In the genomic region with DNA sequence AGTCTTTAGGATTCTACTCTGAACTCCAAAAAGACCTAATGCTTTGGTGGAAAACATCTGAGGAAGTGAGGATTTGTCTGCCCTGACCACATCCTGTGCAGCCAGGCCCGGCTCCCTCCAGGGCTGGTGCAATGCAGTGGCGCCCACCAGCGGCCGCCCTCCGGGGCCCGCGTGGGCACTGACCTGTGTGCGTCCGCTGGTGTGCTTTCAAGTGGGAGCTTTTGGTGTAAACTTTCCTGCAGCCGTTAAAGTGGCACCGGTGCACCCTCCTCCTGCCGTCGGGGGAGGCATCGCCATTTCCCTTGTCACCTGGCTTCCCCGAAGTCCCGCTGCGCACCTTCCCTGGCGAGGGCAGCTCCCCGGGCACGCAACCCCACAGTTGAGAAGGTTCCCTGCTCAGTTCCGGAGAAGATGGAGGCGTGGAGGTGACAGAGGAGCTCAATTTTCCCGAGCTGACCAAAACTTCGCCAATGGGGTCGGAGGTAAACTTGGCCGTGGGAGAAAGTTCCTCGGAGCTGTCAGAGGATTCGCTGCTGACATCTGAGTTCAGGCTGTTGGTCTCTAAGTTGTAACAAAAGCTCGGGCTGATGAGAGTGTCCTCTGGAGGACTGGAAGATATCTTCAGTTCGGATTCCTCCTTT, we compare ENCODE assay signal across 8 cellular contexts. TPM values are rescaled to one million over a fixed set of nuclear protein-coding genes. Genes with fewer than 3 reads are reported as not detected.
DNase-seq lines count a peak whose midpoint lies in the region; ATAC-seq and TF ChIP-seq lines count a peak whose summit lies in the region.

No MANE protein-coding gene starts in this region.

- no peak overlapping the region for H2BK120ac ChIP-seq in mesendoderm (ENCODE audit: low read depth, low read length)

- no peak overlapping the region for H2BK15ac ChIP-seq in mesendoderm (replicated peaks; ENCODE audit: low read depth)

- H3K9ac ChIP-seq in mesendoderm (ENCODE audit: low read length) = peak overlapping the region; percentile 97

- peak overlapping the region; percentile 93 for H3K4me2 ChIP-seq in mesendoderm (ENCODE audit: low read length)

- intact Hi-C loops in uterus (cut with DNase I; ENCODE audit: low total_unique reads) = loop anchor here (10.0 kb wide), 1 partner anchor 463 kb away; no protein-coding TSS in a partner anchor

- H3K9me3 ChIP-seq in uterus = no peaks in the 10 kb centered on the region

- H3K36me3 ChIP-seq in mesendoderm (ENCODE audit: control insufficient read depth, insufficient read depth, low read length) (peaks cover 35% of the 10 kb centered on the region), uterus (no peaks in the 10 kb centered on the region)

- H3K4me1 ChIP-seq in mesendoderm (ENCODE audit: control insufficient read depth, low read depth, low read length) (peaks cover 13% of the 10 kb centered on the region), uterus (peaks cover 5 to 6% of the 10 kb centered on the region in 2 donors)

- no peak overlapping the region for H2AK5ac ChIP-seq in mesendoderm (ENCODE audit: low read length)

- H2BK5ac ChIP-seq in mesendoderm (ENCODE audit: low read length) = no peak overlapping the region

- H3K4me3 ChIP-seq in choroid plexus epithelial cell (ENCODE audit: low read depth, low read length) (peak overlapping the region; percentile 99), mesendoderm (ENCODE audit: low read length) (no peak overlapping the region), uterus (peak overlapping the region; percentile 86 to 93)

- peak overlapping the region; percentile 97 for H3K56ac ChIP-seq in mesendoderm (ENCODE audit: low read length)

- peaks cover 69% of the 10 kb centered on the region for H3K79me2 ChIP-seq in mesendoderm (ENCODE audit: control insufficient read depth, insufficient read depth, low read length)

- H4K8ac ChIP-seq in mesendoderm (ENCODE audit: low read depth, low read length) = no peak overlapping the region

- H3K79me1 ChIP-seq in mesendoderm (ENCODE audit: low read length) = peaks cover 26% of the 10 kb centered on the region

- DNase-seq in NCI-H748 (lab: John Stamatoyannopoulos, UW; ENCODE audit: unreplicated experiment) (peak; percentile 30), NCI-H748 treated with DMSO at 0.1 percent for 48 hours (lab: John Stamatoyannopoulos, UW) (no peak), T-helper 1 cell (peak in 3 of 5 donors; percentile 31 to 73 (median 53)), choroid plexus epithelial cell (ENCODE audit: low read depth) (peak; percentile 80), mesendoderm (peak; percentile 49), uterus (peak in 1 of 2 donors; percentile 55), NCI-H146 treated with DMSO at 0.1 percent for 48 hours (lab: John Stamatoyannopoulos, UW; ENCODE audit: unreplicated experiment) (no peak)

- no peak overlapping the region for H3K18ac ChIP-seq in mesendoderm (ENCODE audit: low read length)

- whole genome bisulfite sequencing in mesendoderm (ENCODE audit: extremely low coverage, insufficient coverage, low lambda C conversion rate) = no CpG with 5 or more reads among the region's 30 CpGs

- H3K27me3 ChIP-seq in mesendoderm (ENCODE audit: insufficient read depth, low read length, poor library complexity) (no peaks in the 10 kb centered on the region), uterus (no peaks in the 10 kb centered on the region)

- ATAC-seq in HG02798 (IDR thresholded peaks at IDR 0.05; ENCODE audit: poor library complexity, unreplicated experiment) = no peak

- TF ChIP-seq CTCF in choroid plexus epithelial cell (conservative IDR thresholded peaks at IDR 0.05; ENCODE audit: low read depth, low read length) (peak; percentile 64), uterus (IDR thresholded peaks at IDR 0.05) (peak; percentile 33 to 54 (median 46))

- no peak overlapping the region for H3K27ac ChIP-seq in mesendoderm (ENCODE audit: low read depth, low read length)
- peak overlapping the region; percentile 99 to 100 for H3K27ac ChIP-seq in uterus

- no peak overlapping the region for H3K4ac ChIP-seq in mesendoderm (ENCODE audit: low read depth, low read length)

- H3K23ac ChIP-seq in mesendoderm (ENCODE audit: low read length) = peak overlapping the region; percentile 90

- TF ChIP-seq POLR2A in uterus (IDR thresholded peaks at IDR 0.05) = no peak

- H4K5ac ChIP-seq in mesendoderm (ENCODE audit: low read length) = no peak overlapping the region

RNA-seq across cellular contexts. Expression of gene KLF6, which starts 3.4 kb away (rescaled TPM):
- 36.1 TPM for polyA plus RNA-seq in mesendoderm (2013, experiment 1 of 2)
- polyA plus RNA-seq in mesendoderm (2013, experiment 2 of 2) = 35.3 TPM
- 100 to 1,000 TPM in 2 of 4 donors, 10 to 100 TPM in 2; 47.9 to 128 (median 87.4) TPM for total RNA-seq in uterus

Comparison
In these comparisons a context has a peak if more than half of its experiments do, and no peak if none do; other contexts are left out.
1. DNase-seq: peak in NCI-H748 (single experiment), T-helper 1 cell (3 of 5), choroid plexus epithelial cell (single experiment) and mesendoderm (single experiment); none in NCI-H748 treated with DMSO at 0.1 percent for 48 hours (single experiment) and NCI-H146 treated with DMSO at 0.1 percent for 48 hours (single experiment).